Comparison of ENCODE assay signal across 8 cellular contexts in genomic region chr2:88016948-88017779, GRCh38. TPM values are rescaled to one million over a fixed set of nuclear protein-coding genes. Genes with fewer than 3 reads are reported as not detected.
DNase-seq lines count a peak whose midpoint lies in the region; ATAC-seq and TF ChIP-seq lines count a peak whose summit lies in the region.

No MANE protein-coding gene starts in this region.

- H3K4me1 ChIP-seq in trophoblast cell (ENCODE audit: control insufficient read depth in 1 of 2, insufficient read depth in 2 of 2, low read length in 2 of 2): peaks cover 9 to 13% of the 10 kb centered on the region in 2 experiments

- peak overlapping the region; percentile 72 for H4K91ac ChIP-seq in trophoblast cell (ENCODE audit: low read depth, low read length)

- peak overlapping the region; percentile 54 for H2BK12ac ChIP-seq in trophoblast cell (ENCODE audit: low read length)

- no peaks in the 10 kb centered on the region for H3K27me3 Mint-ChIP-seq in activated CD8-positive, alpha-beta T cell treated with anti-CD3 and anti-CD28 coated beads, Interleukin-2, amount 10 ng/mL, durations not matched to agents 7 days and 5 days (ENCODE audit: low read depth)
- peaks cover 14% of the 10 kb centered on the region for H3K27me3 Mint-ChIP-seq in glutamatergic neuron (ENCODE audit: unreplicated experiment)

- DNase-seq in AG04450 (ENCODE audit: low read depth, low spot score) (no peak), NCI-H2107 treated with DMSO at 0.1 percent for 48 hours (lab: John Stamatoyannopoulos, UW; ENCODE audit: unreplicated experiment) (peak; percentile 80), glutamatergic neuron (peak; percentile 56), trophoblast cell (peak in 1 of 2 donors; percentile 38), UCSD-AML1 (lab: John Stamatoyannopoulos, UW; ENCODE audit: unreplicated experiment) (no peak)
- DNase-seq in activated CD8-positive, alpha-beta T cell treated with anti-CD3 and anti-CD28 coated beads, Interleukin-2, amount 10 ng/mL, durations not matched to agents 7 days and 5 days: peak; percentile 72

- no peaks in the 10 kb centered on the region for H3K36me3 ChIP-seq in trophoblast cell (ENCODE audit: control insufficient read depth in 1 of 2, insufficient read depth in 2 of 2, low read length in 2 of 2)

- peak overlapping the region; percentile 19 for H3K4ac ChIP-seq in trophoblast cell (ENCODE audit: low read depth, low read length)

- H3K79me2 ChIP-seq in trophoblast cell (ENCODE audit: control insufficient read depth, insufficient read depth, low read length, poor library complexity): peaks cover 5% of the 10 kb centered on the region

- peak overlapping the region; percentile 68 for H2AFZ ChIP-seq in trophoblast cell (ENCODE audit: insufficient read depth, low read length, poor library complexity)

- H3K4me2 ChIP-seq in trophoblast cell (ENCODE audit: low read length): peak overlapping the region; percentile 70

- TF ChIP-seq CTCF in AG04450 (IDR thresholded peaks at IDR 0.05; ENCODE audit: low read depth, low read length): no peak
- TF ChIP-seq CTCF in glutamatergic neuron (IDR thresholded peaks at IDR 0.05; ENCODE audit: partially characterized antibody, unreplicated experiment): no peak

- peaks cover 4% of the 10 kb centered on the region for H3K9me3 Mint-ChIP-seq in activated CD8-positive, alpha-beta T cell treated with anti-CD3 and anti-CD28 coated beads, Interleukin-2, amount 10 ng/mL, durations not matched to agents 7 days and 5 days (ENCODE audit: insufficient read depth)
- peaks cover 11% of the 10 kb centered on the region for H3K9me3 Mint-ChIP-seq in glutamatergic neuron (ENCODE audit: unreplicated experiment)

- peaks cover 28% of the 10 kb centered on the region for H3K4me1 Mint-ChIP-seq in activated CD8-positive, alpha-beta T cell treated with anti-CD3 and anti-CD28 coated beads, Interleukin-2, amount 10 ng/mL, durations not matched to agents 7 days and 5 days (ENCODE audit: low read depth)
- H3K4me1 Mint-ChIP-seq in glutamatergic neuron (ENCODE audit: low read depth, unreplicated experiment): peaks cover 3% of the 10 kb centered on the region

- peak overlapping the region; percentile 79 for H3K14ac ChIP-seq in trophoblast cell (ENCODE audit: low read length)

- peak overlapping the region; percentile 98 for H3K4me3 Mint-ChIP-seq in activated CD8-positive, alpha-beta T cell treated with anti-CD3 and anti-CD28 coated beads, Interleukin-2, amount 10 ng/mL, durations not matched to agents 7 days and 5 days
- H3K4me3 Mint-ChIP-seq in glutamatergic neuron (ENCODE audit: unreplicated experiment): peak overlapping the region; percentile 95

- peak overlapping the region; percentile 24 for H4K12ac ChIP-seq in trophoblast cell (ENCODE audit: low read depth, low read length)

- POLR2A ChIA-PET in AG04450 (lab: Yijun Ruan, JAX): interaction anchor here (0.6 to 1.1 kb wide), 2 partner anchors 21 to 38 kb away, joined by 4 to 6 read pairs; partner anchors contain the start of gene KRCC1
- POLR2A ChIA-PET in activated CD8-positive, alpha-beta T cell treated with anti-CD3 and anti-CD28 coated beads, Interleukin-2, amount 10 ng/mL, durations not matched to agents 7 days and 5 days (lab: Charles Lee): interaction anchor here (0.5 to 3.2 kb wide), 14 partner anchors 8 to 1130 kb away, joined by 3 to 26 read pairs (median 4); no protein-coding TSS in a partner anchor

- peaks cover 8% of the 10 kb centered on the region for H3K79me1 ChIP-seq in trophoblast cell (ENCODE audit: low read length)

- H2AK5ac ChIP-seq in trophoblast cell (ENCODE audit: low read length): no peak overlapping the region

- ATAC-seq in GM18519 (IDR thresholded peaks at IDR 0.05; ENCODE audit: low FRiP score, unreplicated experiment) (peak; percentile 37), HG02973 (IDR thresholded peaks at IDR 0.05; ENCODE audit: unreplicated experiment) (peak; percentile 42)
- peak; percentile 75 for ATAC-seq in activated CD8-positive, alpha-beta T cell treated with anti-CD3 and anti-CD28 coated beads, Interleukin-2, amount 10 ng/mL, durations not matched to agents 7 days and 5 days

- peak overlapping the region; percentile 99 for H3K27ac Mint-ChIP-seq in activated CD8-positive, alpha-beta T cell treated with anti-CD3 and anti-CD28 coated beads, Interleukin-2, amount 10 ng/mL, durations not matched to agents 7 days and 5 days
- peak overlapping the region; percentile 98 for H3K27ac Mint-ChIP-seq in glutamatergic neuron (ENCODE audit: unreplicated experiment)

- no peaks in the 10 kb centered on the region for H3K27me3 ChIP-seq in AG04450 (ENCODE audit: control insufficient read depth, insufficient read depth, low read length)
- no peaks in the 10 kb centered on the region for H3K27me3 ChIP-seq in trophoblast cell (ENCODE audit: insufficient read depth, low read length)

- H3K4me3 ChIP-seq in AG04450 (ENCODE audit: low read depth, low read length) (peak overlapping the region; percentile 74), trophoblast cell (ENCODE audit: low read depth, low read length) (peak overlapping the region; percentile 72)

- peaks cover 5% of the 10 kb centered on the region for H3K9me3 ChIP-seq in AG04450 (ENCODE audit: control insufficient read depth, insufficient read depth, low read length)
- no peaks in the 10 kb centered on the region for H3K9me3 ChIP-seq in trophoblast cell (ENCODE audit: insufficient read depth, low read depth, low read length)

- H3K27ac ChIP-seq in AG04450 (ENCODE audit: low read depth, low read length) (no peak overlapping the region), trophoblast cell (ENCODE audit: low read depth, low read length) (peak overlapping the region; percentile 32)

- peak overlapping the region; percentile 55 for H3K18ac ChIP-seq in trophoblast cell (ENCODE audit: low read length)

- peak overlapping the region; percentile 100 for H2BK5ac ChIP-seq in trophoblast cell (ENCODE audit: low read depth, low read length, poor library complexity)

- peak overlapping the region; percentile 82 for H3K9ac ChIP-seq in trophoblast cell (ENCODE audit: low read length)

- no peak overlapping the region for H3K23ac ChIP-seq in trophoblast cell (ENCODE audit: low read length)

- WGBS in trophoblast cell (ENCODE audit: extremely low coverage, insufficient coverage, insufficient read length): no CpG with 5 or more reads among the region's 47 CpGs

- peak overlapping the region; percentile 68 for H4K8ac ChIP-seq in trophoblast cell (ENCODE audit: low read depth, low read length)

- peak overlapping the region; percentile 85 for H2BK120ac ChIP-seq in trophoblast cell (ENCODE audit: insufficient read depth, low read length, poor library complexity)

- CTCF ChIA-PET in AG04450 (lab: Charles Lee): interaction anchor here (0.6 to 1.2 kb wide), 2 partner anchors 15 to 33 kb away, joined by 3 to 4 read pairs; no protein-coding TSS in a partner anchor
- CTCF ChIA-PET in activated CD8-positive, alpha-beta T cell treated with anti-CD3 and anti-CD28 coated beads, Interleukin-2, amount 10 ng/mL, durations not matched to agents 7 days and 5 days (lab: Charles Lee): interaction anchor here (0.8 to 1.3 kb wide), 2 partner anchors 38 to 43 kb away, joined by 3 to 5 read pairs; no protein-coding TSS in a partner anchor

- peaks cover 6% of the 10 kb centered on the region for H3K36me3 Mint-ChIP-seq in activated CD8-positive, alpha-beta T cell treated with anti-CD3 and anti-CD28 coated beads, Interleukin-2, amount 10 ng/mL, durations not matched to agents 7 days and 5 days (ENCODE audit: low read depth)
- H3K36me3 Mint-ChIP-seq in glutamatergic neuron (ENCODE audit: unreplicated experiment): no peaks in the 10 kb centered on the region

RNA-seq across cellular contexts. Expression of gene RNU2-63P, which starts 0.8 kb away (rescaled TPM):
- not detected in 2 replicates for polyA plus RNA-seq in AG04450 (2011; rRNA removed)
- 207 and 388 TPM in 2 replicates for polyA minus RNA-seq in AG04450 (2011; rRNA and poly(A)+ RNA removed)
- total RNA-seq in activated CD8-positive, alpha-beta T cell treated with anti-CD3 and anti-CD28 coated beads, Interleukin-2, amount 10 ng/mL, durations not matched to agents 7 days and 5 days: 1 to 10 TPM; 4.5 to 7.0 TPM
- 8.2 TPM for total RNA-seq in glutamatergic neuron (ENCODE audit: unreplicated experiment)
- not detected in 2 replicates for polyA plus RNA-seq in trophoblast cell (2013)

RNA-seq across cellular contexts. Expression of gene KRCC1, which starts 38.4 kb away (rescaled TPM):
- polyA plus RNA-seq in AG04450 (2011; rRNA removed): 26.7 and 42.6 TPM in 2 replicates
- polyA minus RNA-seq in AG04450 (2011; rRNA and poly(A)+ RNA removed): 5.4 and 10.4 TPM in 2 replicates
- total RNA-seq in activated CD8-positive, alpha-beta T cell treated with anti-CD3 and anti-CD28 coated beads, Interleukin-2, amount 10 ng/mL, durations not matched to agents 7 days and 5 days: 10 to 100 TPM; 18.9 to 20.4 TPM
- total RNA-seq in glutamatergic neuron (ENCODE audit: unreplicated experiment): 8.0 TPM
- polyA plus RNA-seq in trophoblast cell (2013): 18.5 and 19.1 TPM in 2 replicates

RNA-seq across cellular contexts. Expression of gene SMYD1, which starts 50.5 kb away (rescaled TPM):
- polyA plus RNA-seq in AG04450 (2011; rRNA removed): not detected in 2 replicates
- polyA minus RNA-seq in AG04450 (2011; rRNA and poly(A)+ RNA removed): not detected in 2 replicates
- total RNA-seq in activated CD8-positive, alpha-beta T cell treated with anti-CD3 and anti-CD28 coated beads, Interleukin-2, amount 10 ng/mL, durations not matched to agents 7 days and 5 days: not detected
- 0.25 TPM for total RNA-seq in glutamatergic neuron (ENCODE audit: unreplicated experiment)
- 3.2 and 4.2 TPM in 2 replicates for polyA plus RNA-seq in trophoblast cell (2013)

Comparison
In these comparisons a context has a peak if more than half of its experiments do, and no peak if none do; other contexts are left out.
1. DNase-seq: peak in NCI-H2107 treated with DMSO at 0.1 percent for 48 hours (single experiment), activated CD8-positive, alpha-beta T cell treated with anti-CD3 and anti-CD28 coated beads, Interleukin-2, amount 10 ng/mL, durations not matched to agents 7 days and 5 days (single experiment) and glutamatergic neuron (single experiment); none in AG04450 (single experiment) and UCSD-AML1 (single experiment).
2. Peak in every context shown above with its lines, with median percentiles within 50 percentile points of each other: ATAC-seq.